In the genomic region with DNA sequence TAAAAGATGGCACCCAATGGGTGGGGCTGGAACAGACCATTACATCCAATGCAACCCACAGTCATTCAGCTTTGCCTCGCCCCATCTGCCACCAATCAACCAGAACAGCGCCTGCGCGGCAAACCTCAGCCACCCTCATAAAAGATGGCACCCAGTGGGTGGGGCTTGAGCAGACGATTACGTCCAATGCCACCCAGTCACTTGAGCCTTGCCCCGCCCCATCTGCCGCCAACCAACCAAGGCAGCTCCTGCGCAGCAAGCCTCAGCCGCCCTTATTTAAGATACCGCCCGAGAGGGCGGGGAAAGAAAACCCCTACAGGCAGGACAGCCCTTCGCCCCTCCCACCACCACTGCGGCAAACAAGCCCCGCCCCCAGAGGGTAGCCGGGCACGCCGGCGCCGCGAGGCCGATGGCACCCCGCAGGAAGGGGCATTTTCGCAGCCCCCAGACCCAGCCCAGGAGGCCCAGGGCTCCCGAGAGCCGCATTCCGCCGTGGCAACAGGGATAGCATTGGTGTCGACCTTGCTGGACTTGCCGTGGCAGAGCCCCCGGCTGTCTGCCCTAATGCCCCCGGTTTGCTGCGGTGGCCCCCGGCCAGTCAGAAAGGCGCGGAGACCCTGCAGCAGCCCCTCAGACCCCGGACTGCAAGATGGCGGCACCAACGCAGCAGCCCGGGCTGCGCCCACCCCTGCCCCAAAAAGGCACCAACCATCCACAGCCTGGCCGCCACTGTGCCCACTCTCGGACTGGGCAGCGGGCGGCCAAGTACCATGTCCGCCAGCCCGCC, we compare ENCODE assay signal across 9 cellular contexts. TPM values are rescaled to one million over a fixed set of nuclear protein-coding genes. Genes with fewer than 3 reads are reported as not detected.
DNase-seq lines count a peak whose midpoint lies in the region; ATAC-seq and TF ChIP-seq lines count a peak whose summit lies in the region.
"Had no signal": no experiment of that assay in that cellular context is flagged by ENCODE, and none has a peak within 500 bp of the region (broad histone marks: within the 10 kb centered on the region; RNA-seq: fewer than 3 reads in every experiment).

No MANE protein-coding gene starts in this region.

- peaks cover 13% of the 10 kb centered on the region for H3K36me3 Mint-ChIP-seq in brain
- peaks cover 17 to 18% of the 10 kb centered on the region in 2 donors for H3K36me3 Mint-ChIP-seq in stimulated activated naive B cell treated with anti-CD40 and anti-IgM and Interleukin-4, amounts not matched to agents 10 μg/mL and 1 μg/mL and 100 μg/mL, for 72 hours

- peak overlapping the region in 3 of 5 experiments; percentile 86 to 92 (median 90) for H3K4me3 Mint-ChIP-seq in brain
- H3K4me3 Mint-ChIP-seq in stimulated activated naive B cell treated with anti-CD40 and anti-IgM and Interleukin-4, amounts not matched to agents 10 μg/mL and 1 μg/mL and 100 μg/mL, for 72 hours, result peak overlapping the region; percentile 23 to 76
- H3K4me3 Mint-ChIP-seq: activated T-cell treated with anti-CD3 and anti-CD28 coated beads, Interleukin-2, amount 50 U/mL, for 4 hours had no signal

- H3K4me3 ChIP-seq in HUES6 (ENCODE audit: low read depth, low read length), result peak overlapping the region; percentile 70
- peak overlapping the region; percentile 41 for H3K4me3 ChIP-seq in kidney epithelial cell (ENCODE audit: low read depth, low read length)

- peak overlapping the region; percentile 69 for H3K9ac ChIP-seq in HUES6 (ENCODE audit: low read length)

- TF ChIP-seq CTCF in brain (conservative IDR thresholded peaks at IDR 0.05) (no peak), kidney epithelial cell (IDR thresholded peaks at IDR 0.05; ENCODE audit: insufficient read depth, low read length, poor library complexity, severe bottlenecking) (no peak)

- H3K36me3 ChIP-seq in HUES6 (ENCODE audit: control insufficient read depth, insufficient read depth, low read length) (peaks cover 1% of the 10 kb centered on the region; the same call in 1 of the 2 replicates), kidney epithelial cell (ENCODE audit: control insufficient read depth, insufficient read depth, low read length) (no peaks in the 10 kb centered on the region)

- peaks cover 21% of the 10 kb centered on the region for H3K4me1 Mint-ChIP-seq in brain
- H3K4me1 Mint-ChIP-seq in stimulated activated naive B cell treated with anti-CD40 and anti-IgM and Interleukin-4, amounts not matched to agents 10 μg/mL and 1 μg/mL and 100 μg/mL, for 72 hours, result peaks cover 5% of the 10 kb centered on the region in 2 donors

- DNase-seq in kidney epithelial cell (ENCODE audit: low read depth) (peak; percentile 75), HCEC 1CT (no peak), NCI-H1417 treated with DMSO at 0.1 percent for 48 hours (lab: John Stamatoyannopoulos, UW) (no peak)
- DNase-seq in stimulated activated naive B cell treated with anti-CD40 and anti-IgM and Interleukin-4, amounts not matched to agents 10 μg/mL and 1 μg/mL and 100 μg/mL, for 72 hours, result peak; percentile 52
- DNase-seq: activated T-cell treated with anti-CD3 and anti-CD28 coated beads, Interleukin-2, amount 50 U/mL, for 4 hours had no signal

- peak overlapping the region in 3 of 5 experiments; percentile 89 to 99 (median 94) for H3K27ac Mint-ChIP-seq in brain
- H3K27ac Mint-ChIP-seq in stimulated activated naive B cell treated with anti-CD40 and anti-IgM and Interleukin-4, amounts not matched to agents 10 μg/mL and 1 μg/mL and 100 μg/mL, for 72 hours, result peak overlapping the region; percentile 14

- no peaks in the 10 kb centered on the region for H3K27me3 ChIP-seq in HUES6 (ENCODE audit: control insufficient read depth, insufficient read depth, low read length)
- peaks cover 8% of the 10 kb centered on the region for H3K27me3 ChIP-seq in kidney epithelial cell (ENCODE audit: control insufficient read depth, insufficient read depth, low read length)

- peaks cover 13% of the 10 kb centered on the region for H3K27me3 Mint-ChIP-seq in brain
- H3K27me3 Mint-ChIP-seq in stimulated activated naive B cell treated with anti-CD40 and anti-IgM and Interleukin-4, amounts not matched to agents 10 μg/mL and 1 μg/mL and 100 μg/mL, for 72 hours, result peaks cover 21 to 26% of the 10 kb centered on the region in 2 donors

- ATAC-seq in stimulated activated naive B cell treated with anti-CD40 and anti-IgM and Interleukin-4, amounts not matched to agents 10 μg/mL and 1 μg/mL and 100 μg/mL, for 72 hours (replicated peaks), result peak; percentile 51 to 58
- no peak for ATAC-seq in GM18858 (IDR thresholded peaks at IDR 0.05; ENCODE audit: unreplicated experiment)
- ATAC-seq in GM21717 (IDR thresholded peaks at IDR 0.05; ENCODE audit: unreplicated experiment), result no peak

- peaks cover 3 to 52% (median 24%) of the 10 kb centered on the region in 5 experiments for H3K9me3 Mint-ChIP-seq in brain
- peaks cover 17 to 23% of the 10 kb centered on the region in 2 donors for H3K9me3 Mint-ChIP-seq in stimulated activated naive B cell treated with anti-CD40 and anti-IgM and Interleukin-4, amounts not matched to agents 10 μg/mL and 1 μg/mL and 100 μg/mL, for 72 hours

- no peaks in the 10 kb centered on the region for H3K4me1 ChIP-seq in HUES6 (ENCODE audit: control insufficient read depth, insufficient read depth, low read length)

- H3K9me3 ChIP-seq in HUES6 (ENCODE audit: control insufficient read depth, insufficient read depth, low read depth, low read length), result peaks cover 54% of the 10 kb centered on the region

- H3K27ac ChIP-seq in HUES6 (ENCODE audit: low read depth, low read length), result no peak overlapping the region

RNA-seq across cellular contexts. Expression of a gene that starts 0.7 kb away (rescaled TPM):
- 5.4 TPM for polyA plus RNA-seq in brain (ENCODE audit: insufficient read depth, low read depth, low replicate concordance)
- 2.1 and 2.6 TPM in 2 replicates for total RNA-seq in kidney epithelial cell

RNA-seq across cellular contexts. Expression of a gene that starts 0.7 kb away (rescaled TPM):
- not detected for polyA plus RNA-seq in brain (ENCODE audit: insufficient read depth, low read depth, low replicate concordance)
- 0.07 TPM in 1 of 2 replicates, not detected in the other for total RNA-seq in kidney epithelial cell
- total RNA-seq: activated T-cell treated with anti-CD3 and anti-CD28 coated beads, Interleukin-2, amount 50 U/mL, for 4 hours had no signal

Comparison
In these comparisons a context has a peak if more than half of its experiments do, and no peak if none do; other contexts are left out.
1. DNase-seq: peak in kidney epithelial cell (single experiment) and stimulated activated naive B cell treated with anti-CD40 and anti-IgM and Interleukin-4, amounts not matched to agents 10 μg/mL and 1 μg/mL and 100 μg/mL, for 72 hours (single experiment); none in HCEC 1CT (single experiment) and NCI-H1417 treated with DMSO at 0.1 percent for 48 hours (single experiment).
2. ATAC-seq: peak in stimulated activated naive B cell treated with anti-CD40 and anti-IgM and Interleukin-4, amounts not matched to agents 10 μg/mL and 1 μg/mL and 100 μg/mL, for 72 hours (2 of 2); none in GM18858 (single experiment) and GM21717 (single experiment).